In the genomic region with DNA sequence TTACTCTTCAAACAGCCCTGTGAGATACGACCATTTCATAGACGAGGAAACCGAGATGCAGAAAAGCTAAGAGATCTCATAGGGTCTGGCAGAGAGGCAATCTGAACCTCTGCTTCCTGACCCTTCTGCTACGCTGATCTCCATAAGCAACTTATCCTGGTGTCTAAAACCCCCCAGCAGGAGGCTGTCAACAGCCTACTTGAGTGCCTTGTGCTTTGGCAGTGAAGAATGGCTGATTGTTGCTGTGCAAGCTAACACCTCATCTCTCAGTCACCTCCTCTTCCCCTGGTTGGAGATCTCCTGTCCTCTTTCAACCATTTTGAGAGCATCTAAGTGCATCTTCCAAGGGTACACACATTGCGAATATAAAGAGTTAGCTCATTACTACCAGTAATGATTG, we compare ENCODE assay signal across 19 cellular contexts.
DNase-seq lines count a peak whose midpoint lies in the region; TF ChIP-seq lines count a peak whose summit lies in the region.
"Had no signal": no experiment of that assay in that cellular context is flagged by ENCODE, and none has a peak within 500 bp of the region (broad histone marks: within the 10 kb centered on the region; RNA-seq: fewer than 3 reads in every experiment).

No MANE protein-coding gene starts in this region.

- peaks cover 58% of the 10 kb centered on the region for H3K4me1 ChIP-seq in CD8-positive, alpha-beta memory T cell (ENCODE audit: insufficient read depth, low read length)
- H3K4me1 ChIP-seq in thyroid gland, result no peaks in the 10 kb centered on the region
- H3K4me1 ChIP-seq: right atrium auricular region, stomach had no signal

- CTCF ChIA-PET in CD8-positive, alpha-beta memory T cell (lab: Charles Lee), result interaction anchor here (0.9 to 3.2 kb wide), 5 partner anchors 10 to 544 kb away, joined by 3 to 21 read pairs (median 3); no protein-coding TSS in a partner anchor

- no peaks in the 10 kb centered on the region for H3K27me3 ChIP-seq in CD8-positive, alpha-beta memory T cell (ENCODE audit: insufficient read depth, low read length, poor library complexity, severe bottlenecking)
- no peaks in the 10 kb centered on the region for H3K27me3 ChIP-seq in thyroid gland
- H3K27me3 ChIP-seq: right atrium auricular region, stomach had no signal

- TF ChIP-seq CTCF in thyroid gland (IDR thresholded peaks at IDR 0.05), result no peak

- peaks cover 68 to 84% (median 79%) of the 10 kb centered on the region in 3 donors for H3K4me1 Mint-ChIP-seq in CD8-positive, alpha-beta memory T cell
- peaks cover 78 to 99% of the 10 kb centered on the region in 2 donors for H3K4me1 Mint-ChIP-seq in immature natural killer cell

- peak overlapping the region in 4 of 7 donors; percentile 2 to 70 (median 14) for H3K4me3 Mint-ChIP-seq in CD8-positive, alpha-beta memory T cell
- H3K4me3 Mint-ChIP-seq in immature natural killer cell, result peak overlapping the region; percentile 8 to 74 (median 69)
- H3K4me3 Mint-ChIP-seq: activated T-helper 17 cell treated with anti-CD3 and anti-CD28 coated beads, Interleukin-2, amount 50 U/mL, for 72 hours had no signal

- no peak overlapping the region for H3K4me3 ChIP-seq in CD8-positive, alpha-beta memory T cell (ENCODE audit: low read length)
- no peak overlapping the region for H3K4me3 ChIP-seq in thyroid gland (replicated peaks in 1 of 3)
- H3K4me3 ChIP-seq: right atrium auricular region, stomach had no signal

- no peaks in the 10 kb centered on the region for H3K9me3 Mint-ChIP-seq in CD8-positive, alpha-beta memory T cell
- no peaks in the 10 kb centered on the region for H3K9me3 Mint-ChIP-seq in immature natural killer cell
- H3K9me3 Mint-ChIP-seq: activated T-helper 17 cell treated with anti-CD3 and anti-CD28 coated beads, Interleukin-2, amount 50 U/mL, for 72 hours had no signal

- no peaks in the 10 kb centered on the region for H3K9me3 ChIP-seq in CD8-positive, alpha-beta memory T cell (ENCODE audit: low read length)
- H3K9me3 ChIP-seq in thyroid gland, result no peaks in the 10 kb centered on the region
- H3K9me3 ChIP-seq: right atrium auricular region, stomach had no signal

- TF ChIP-seq POLR2A in thyroid gland (IDR thresholded peaks at IDR 0.05), result no peak

- peaks cover 7% of the 10 kb centered on the region for H3K36me3 ChIP-seq in CD8-positive, alpha-beta memory T cell (ENCODE audit: insufficient read depth, low read length)
- H3K36me3 ChIP-seq in thyroid gland, result no peaks in the 10 kb centered on the region
- H3K36me3 ChIP-seq: right atrium auricular region had no signal

- intact Hi-C loops in thyroid gland (cut with DNase I), result no loop called here

- H3K27ac ChIP-seq in CD8-positive, alpha-beta memory T cell (ENCODE audit: low read depth, low read length), result no peak overlapping the region
- H3K27ac ChIP-seq in thyroid gland, result no peak overlapping the region
- H3K27ac ChIP-seq: C4-2B, KMS-11, right atrium auricular region, stomach had no signal

- no peaks in the 10 kb centered on the region for H3K27me3 Mint-ChIP-seq in CD8-positive, alpha-beta memory T cell
- H3K27me3 Mint-ChIP-seq in immature natural killer cell (ENCODE audit: low read depth in 3 of 3), result peaks cover 3 to 15% (median 5%) of the 10 kb centered on the region in 3 donors
- H3K27me3 Mint-ChIP-seq: activated T-helper 17 cell treated with anti-CD3 and anti-CD28 coated beads, Interleukin-2, amount 50 U/mL, for 72 hours had no signal

- DNase-seq in NCI-H2029 treated with DMSO at 0.1 percent for 48 hours (lab: John Stamatoyannopoulos, UW), result peak; percentile 11
- no peak for DNase-seq in NCI-H2029 (lab: John Stamatoyannopoulos, UW)
- DNase-seq in CD8-positive, alpha-beta memory T cell, result no peak
- DNase-seq in NCI-H82 treated with DMSO at 0.1 percent for 48 hours (lab: John Stamatoyannopoulos, UW; ENCODE audit: unreplicated experiment), result peak; percentile 56
- DNase-seq in immature natural killer cell, result peak in 2 of 3 donors; percentile 23 to 27
- no peak for DNase-seq in thyroid gland
- DNase-seq in superior temporal gyrus (ENCODE audit: extremely low spot score), result no peak
- DNase-seq in NCI-H1930 (lab: John Stamatoyannopoulos, UW), result no peak
- DNase-seq: anterior cingulate cortex; kidney; mesenchymal stem cell; NCI-H1105 treated with DMSO at 0.1 percent for 48 hours; stimulated activated CD4-positive, alpha-beta T cell treated with anti-CD3 and anti-CD28 coated beads, Interleukin-15, amount 100 ng/mL, for 24 hours; stomach; SW 1271 had no signal

- 94 to 95% methylated on average over 5 of the region's 5 CpGs for WGBS in thyroid gland, 2 donors

- peaks cover 10 to 52% (median 12%) of the 10 kb centered on the region in 3 donors for H3K36me3 Mint-ChIP-seq in CD8-positive, alpha-beta memory T cell
- H3K36me3 Mint-ChIP-seq in immature natural killer cell, result peaks cover 35 to 67% (median 44%) of the 10 kb centered on the region in 3 donors

- peak overlapping the region; percentile 53 to 99 (median 92) for H3K27ac Mint-ChIP-seq in CD8-positive, alpha-beta memory T cell
- peak overlapping the region; percentile 87 to 96 (median 94) for H3K27ac Mint-ChIP-seq in immature natural killer cell
- H3K27ac Mint-ChIP-seq: activated T-helper 17 cell treated with anti-CD3 and anti-CD28 coated beads, Interleukin-2, amount 50 U/mL, for 72 hours had no signal

- POLR2A ChIA-PET in CD8-positive, alpha-beta memory T cell (lab: Charles Lee), result no interaction called here

Comparison
In these comparisons a context has a peak if more than half of its experiments do, and no peak if none do; other contexts are left out.
1. DNase-seq: peak in NCI-H2029 treated with DMSO at 0.1 percent for 48 hours (single experiment), NCI-H82 treated with DMSO at 0.1 percent for 48 hours (single experiment) and immature natural killer cell (2 of 3); none in NCI-H2029 (single experiment), CD8-positive, alpha-beta memory T cell (0 of 5), thyroid gland (0 of 2), superior temporal gyrus (single experiment) and NCI-H1930 (0 of 2).